Comparison of ENCODE assay signal across 1 cellular context in genomic region chr1:110962892-110963665, GRCh38.
TF ChIP-seq lines count a peak whose summit lies in the region.

No MANE protein-coding gene starts in this region.

TF ChIP-seq in HepG2, 621 proteins besides CTCF, POLR2A, EP300 and RAD21 (continued from another document and continues in another):
- TF ChIP-seq ZNF580 (CRISPR knock-in tag; IDR thresholded peaks at IDR 0.05; ENCODE audit: borderline replicate concordance, low read depth) (0 out of 2 replicates have a peak, but pooled peaks have one; percentile 35), ZNF343 (CRISPR knock-in tag; IDR thresholded peaks at IDR 0.05) (no peak; the same call in 1 of the 2 replicates), ZNF577 (CRISPR knock-in tag; IDR thresholded peaks at IDR 0.05; ENCODE audit: borderline replicate concordance, low read depth) (no peak), CBFB (CRISPR knock-in tag; IDR thresholded peaks at IDR 0.05) (no peak), ZNF367 (CRISPR knock-in tag; IDR thresholded peaks at IDR 0.05; ENCODE audit: borderline replicate concordance) (no peak), KLF6 (CRISPR knock-in tag; IDR thresholded peaks at IDR 0.05) (peak; percentile 80; the same call in 1 of the 2 replicates), ZNF644 (CRISPR knock-in tag; IDR thresholded peaks at IDR 0.05; ENCODE audit: low read depth) (0 out of 2 replicates have a peak, but pooled peaks have one; percentile 39), HDAC6 (IDR thresholded peaks at IDR 0.05; ENCODE audit: low read depth, low read length) (no peak), PHF8 (CRISPR knock-in tag; IDR thresholded peaks at IDR 0.05) (no peak; the same call in 1 of the 2 replicates), ZNF547 (CRISPR knock-in tag; IDR thresholded peaks at IDR 0.05) (peak; percentile 73; the same call in 1 of the 2 replicates), LRRFIP1 (CRISPR knock-in tag; conservative IDR thresholded peaks at IDR 0.05) (no peak), SIX1 (CRISPR knock-in tag; IDR thresholded peaks at IDR 0.05; ENCODE audit: borderline replicate concordance) (no peak), ZNF232 (CRISPR knock-in tag; IDR thresholded peaks at IDR 0.05; ENCODE audit: borderline replicate concordance) (peak; percentile 92), SIN3A (IDR thresholded peaks at IDR 0.05; ENCODE audit: borderline replicate concordance, low read depth, low read length) (no peak), HNF1A (IDR thresholded peaks at IDR 0.05; ENCODE audit: low read depth) (no peak), HNF1A (CRISPR knock-in tag; IDR thresholded peaks at IDR 0.05; ENCODE audit: borderline replicate concordance) (no peak), SAFB2 (CRISPR knock-in tag; IDR thresholded peaks at IDR 0.05; ENCODE audit: borderline replicate concordance, low read depth) (no peak; the same call in 1 of the 2 replicates), CEBPG (CRISPR knock-in tag; IDR thresholded peaks at IDR 0.05) (no peak), ETV5 (CRISPR knock-in tag; IDR thresholded peaks at IDR 0.05; ENCODE audit: borderline replicate concordance) (no peak), ZNF629 (CRISPR knock-in tag; conservative IDR thresholded peaks at IDR 0.05) (no peak; the same call in 1 of the 2 replicates), SIX4 (CRISPR knock-in tag; IDR thresholded peaks at IDR 0.05) (no peak), ZNF713 (CRISPR knock-in tag; IDR thresholded peaks at IDR 0.05) (no peak), ZKSCAN1 (IDR thresholded peaks at IDR 0.05; ENCODE audit: low read length) (no peak), MLLT10 (CRISPR knock-in tag; IDR thresholded peaks at IDR 0.05) (no peak), ZNF224 (CRISPR knock-in tag; IDR thresholded peaks at IDR 0.05) (no peak), ATM (IDR thresholded peaks at IDR 0.05; ENCODE audit: borderline replicate concordance) (no peak), NFE2L2 (IDR thresholded peaks at IDR 0.05; ENCODE audit: low read length) (no peak), SKI (IDR thresholded peaks at IDR 0.05; ENCODE audit: partially characterized antibody) (no peak), TERF1 (CRISPR knock-in tag; IDR thresholded peaks at IDR 0.05) (no peak), NFE2L1 (CRISPR knock-in tag; IDR thresholded peaks at IDR 0.05; ENCODE audit: borderline replicate concordance) (no peak), ZNF503 (CRISPR knock-in tag; IDR thresholded peaks at IDR 0.05) (peak; percentile 22; the same call in 1 of the 2 replicates), ZSCAN30 (CRISPR knock-in tag; IDR thresholded peaks at IDR 0.05) (peak; percentile 94), PTBP1 (IDR thresholded peaks at IDR 0.05; ENCODE audit: low read depth, low read length, poor library complexity, severe bottlenecking) (no peak), GATAD2A (CRISPR knock-in tag; IDR thresholded peaks at IDR 0.05) (peak; percentile 76), REXO4 (CRISPR knock-in tag; IDR thresholded peaks at IDR 0.05; ENCODE audit: borderline replicate concordance) (no peak), ZNF333 (CRISPR knock-in tag; IDR thresholded peaks at IDR 0.05; ENCODE audit: borderline replicate concordance) (no peak), EED (CRISPR knock-in tag; IDR thresholded peaks at IDR 0.05) (no peak), PCBP2 (optimal IDR thresholded peaks at IDR 0.05; ENCODE audit: low read depth, low read length, poor library complexity, severe bottlenecking) (no peak), TRIM24 (CRISPR knock-in tag; IDR thresholded peaks at IDR 0.05) (no peak), STAG1 (CRISPR knock-in tag; IDR thresholded peaks at IDR 0.05) (no peak), NFRKB (IDR thresholded peaks at IDR 0.05) (no peak), CBX2 (IDR thresholded peaks at IDR 0.05; ENCODE audit: low read depth, low read length) (no peak), CBX2 (CRISPR knock-in tag; IDR thresholded peaks at IDR 0.05; ENCODE audit: low read depth) (no peak), ZBTB7B (CRISPR knock-in tag; IDR thresholded peaks at IDR 0.05) (no peak), ZNF235 (CRISPR knock-in tag; IDR thresholded peaks at IDR 0.05; ENCODE audit: borderline replicate concordance) (peak; percentile 74; the same call in 1 of the 2 replicates), GABPA (IDR thresholded peaks at IDR 0.05; ENCODE audit: low read depth, low read length) (no peak), GABPA (CRISPR knock-in tag; IDR thresholded peaks at IDR 0.05; ENCODE audit: low read depth) (no peak), ZNF460 (CRISPR knock-in tag; IDR thresholded peaks at IDR 0.05; ENCODE audit: borderline replicate concordance) (no peak), YEATS4 (CRISPR knock-in tag; IDR thresholded peaks at IDR 0.05; ENCODE audit: borderline replicate concordance) (peak; percentile 43; the same call in 1 of the 2 replicates), ZNF407 (CRISPR knock-in tag; IDR thresholded peaks at IDR 0.05; ENCODE audit: not compliant biosample characterization) (no peak), ZNF597 (CRISPR knock-in tag; IDR thresholded peaks at IDR 0.05) (no peak)
